ENCODE assay signal across 8 cellular contexts in genomic region chr2:86441392-86441788, GRCh38. TPM values are rescaled to one million over a fixed set of nuclear protein-coding genes. Genes with fewer than 3 reads are reported as not detected.
A peak's percentile ranks its signal among the peaks of the same experiment; 100 is the strongest.
DNase-seq lines count a peak whose midpoint lies in the region; ATAC-seq and TF ChIP-seq lines count a peak whose summit lies in the region.

No MANE protein-coding gene starts in this region.

- peaks cover 45% of the 10 kb centered on the region for H4K20me1 ChIP-seq in OCI-LY3 (ENCODE audit: insufficient read depth, low read length)

- H3K9me3 ChIP-seq in cardiac muscle cell (ENCODE audit: low read depth) (no peaks in the 10 kb centered on the region), OCI-LY3 (ENCODE audit: insufficient read depth, low read length) (peaks cover 29% of the 10 kb centered on the region), esophagus (ENCODE audit: control insufficient read depth in 2 of 2, insufficient read depth in 1 of 2, low read depth in 1 of 2, low read length in 1 of 2) (peaks cover 2 to 3% of the 10 kb centered on the region in 2 donors)

- peaks cover 47% of the 10 kb centered on the region for H3K79me2 ChIP-seq in OCI-LY3 (ENCODE audit: low read length)

- H3K4me1 ChIP-seq in cardiac muscle cell (ENCODE audit: low read depth) (peaks cover 26% of the 10 kb centered on the region), OCI-LY3 (ENCODE audit: low read length) (peaks cover 19% of the 10 kb centered on the region), esophagus (ENCODE audit: control insufficient read depth in 2 of 2, insufficient read depth in 2 of 2, low read length in 1 of 2) (peaks cover 3 to 5% of the 10 kb centered on the region in 2 donors)

- H3K4me2 ChIP-seq in OCI-LY3 (ENCODE audit: low read length), result no peak overlapping the region; the same call in 1 of the 2 replicates

- TF ChIP-seq CTCF in cardiac muscle cell (IDR thresholded peaks at IDR 0.05; ENCODE audit: low read depth, low read length), result no peak
- TF ChIP-seq CTCF in OCI-LY3 (IDR thresholded peaks at IDR 0.05; ENCODE audit: low read depth, low read length), result no peak
- no peak for TF ChIP-seq CTCF in retinal pigment epithelial cell (conservative IDR thresholded peaks at IDR 0.05; ENCODE audit: low read depth, low read length)
- no peak for TF ChIP-seq CTCF in GM10248 (IDR thresholded peaks at IDR 0.05; ENCODE audit: control extremely low read depth, extremely low read depth, low read depth, missing control alignments)

- WGBS in esophagus, 2 donors, result 1% methylated on average over 27 to 49 of the region's 49 CpGs

- H3K27ac ChIP-seq in cardiac muscle cell (peak overlapping the region; percentile 99), OCI-LY3 (ENCODE audit: low read length) (peak overlapping the region; percentile 39; the same call in 1 of the 2 replicates), esophagus (ENCODE audit: low read depth in 2 of 2, low read length in 1 of 2) (peak overlapping the region; percentile 99 to 100)

- intact Hi-C loops in Right ventricle myocardium inferior (cut with DNase I) (loop anchor here (2.0 to 5.0 kb wide), 5 partner anchors 46 to 219 kb away; partner anchors contain the start of genes CHMP3 and RNF103), posterior vena cava (cut with DNase I) (no loop called here)

- peak overlapping the region; percentile 62 for H3K9ac ChIP-seq in OCI-LY3 (ENCODE audit: low read length)

- H3K27me3 ChIP-seq in cardiac muscle cell (no peaks in the 10 kb centered on the region), OCI-LY3 (ENCODE audit: low read depth, low read length) (no peaks in the 10 kb centered on the region), esophagus (ENCODE audit: control insufficient read depth in 1 of 2, insufficient read depth in 2 of 2, low read length in 2 of 2) (no peaks in the 10 kb centered on the region)

- POLR2A ChIA-PET in GM10248 (lab: Yijun Ruan, JAX), result interaction anchor here (0.6 to 1.4 kb wide), 5 partner anchors 17 to 247 kb away, joined by 3 to 7 read pairs (median 3); no protein-coding TSS in a partner anchor

- no peak overlapping the region for H2AFZ ChIP-seq in OCI-LY3 (ENCODE audit: low read depth, low read length)

- H3K36me3 ChIP-seq in cardiac muscle cell (peaks cover 4% of the 10 kb centered on the region), OCI-LY3 (replicated peaks; ENCODE audit: low read depth, low read length) (peaks cover 55% of the 10 kb centered on the region), esophagus (ENCODE audit: control insufficient read depth in 2 of 2, insufficient read depth in 2 of 2, low read length in 1 of 2) (no peaks in the 10 kb centered on the region)

- no peak for ATAC-seq in Right ventricle myocardium inferior

- H3K4me3 ChIP-seq in cardiac muscle cell (peak overlapping the region; percentile 74), OCI-LY3 (ENCODE audit: low read length) (peak overlapping the region; percentile 92), esophagus (ENCODE audit: low read depth in 1 of 2, low read length in 2 of 2) (peak overlapping the region; percentile 54 to 79), retinal pigment epithelial cell (ENCODE audit: low read length) (peak overlapping the region; percentile 83)

- no peak for DNase-seq in cardiac muscle cell (ENCODE audit: low read depth in 1 of 2, low spot score in 1 of 2)
- no peak for DNase-seq in Right ventricle myocardium inferior (ENCODE audit: missing footprints)
- no peak for DNase-seq in retinal pigment epithelial cell (ENCODE audit: low read depth)
- no peak for DNase-seq in GM10248 (ENCODE audit: extremely low spot score)
- no peak for DNase-seq in posterior vena cava (ENCODE audit: low spot score)
- DNase-seq in NAMALWA (ENCODE audit: low spot score), result no peak

- CTCF ChIA-PET in GM10248 (lab: Yijun Ruan, JAX), result interaction anchor here (0.7 to 3.9 kb wide), 6 partner anchors 10 to 244 kb away, joined by 3 to 22 read pairs (median 4); no protein-coding TSS in a partner anchor

RNA-seq across cellular contexts. Expression of gene KDM3A, which starts 0.2 kb away (rescaled TPM):
- total RNA-seq in cardiac muscle cell, result 45.0 and 55.6 TPM in 2 replicates
- 40.7 and 47.2 TPM in 2 replicates for polyA plus RNA-seq in cardiac muscle cell
- total RNA-seq in Right ventricle myocardium inferior, result 29.5 TPM
- polyA plus RNA-seq in esophagus, result 10 to 100 TPM; 20.4 to 32.3 TPM
- total RNA-seq in posterior vena cava, result 10 to 100 TPM; 41.8 to 46.0 TPM

Comparison
In these comparisons a context has a peak if more than half of its experiments do, and no peak if none do; other contexts are left out.
1. H3K27ac ChIP-seq: peak in every context shown above with its lines; median percentile 100 in esophagus; 99 in cardiac muscle cell; 39 in OCI-LY3.